ENCODE assay signal across 8 cellular contexts in the genomic region with DNA sequence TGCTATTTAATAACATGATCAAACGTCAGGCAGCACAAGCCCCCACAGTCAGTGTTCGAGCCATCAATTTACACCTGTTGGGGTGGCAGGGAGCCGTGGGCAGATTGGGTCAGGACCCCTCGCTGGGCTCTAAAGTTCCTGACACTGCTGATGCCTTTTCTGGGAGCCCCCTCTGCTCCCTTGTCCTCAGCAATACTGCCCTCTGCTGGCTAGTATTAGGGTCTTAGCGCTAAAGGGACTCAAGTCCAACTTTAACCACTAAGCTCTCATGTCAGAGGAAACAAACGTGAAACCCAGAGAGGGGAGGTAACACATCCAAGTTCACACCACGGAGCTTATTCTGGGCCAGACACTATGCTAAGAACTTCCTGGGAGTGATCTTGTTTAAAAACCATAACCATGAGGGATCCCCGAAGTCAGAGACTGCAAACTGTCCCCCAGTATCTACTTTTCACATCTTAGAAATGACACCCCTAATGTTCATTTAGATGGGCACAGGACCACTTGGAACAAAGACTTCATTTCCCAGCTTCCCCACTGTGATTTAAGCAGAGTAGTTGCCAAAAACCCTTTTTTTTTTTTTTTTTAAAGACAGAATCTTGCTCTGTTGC.
DNase-seq lines count a peak whose midpoint lies in the region; ATAC-seq and TF ChIP-seq lines count a peak whose summit lies in the region.

No MANE protein-coding gene starts in this region.

- H3K79me2 ChIP-seq in parathyroid adenoma: no peaks in the 10 kb centered on the region

- DNase-seq in AG04449 (ENCODE audit: low read depth, low spot score): peak; percentile 24
- DNase-seq in GM06990 (ENCODE audit: extremely low read depth, insufficient read length): peak; percentile 30
- DNase-seq in NCI-H1092 (lab: John Stamatoyannopoulos, UW): peak; percentile 45
- peak; percentile 55 for DNase-seq in fibroblast of the conjunctiva (ENCODE audit: low read depth)
- no peak for DNase-seq in HPDE6-E6E7 (ENCODE audit: extremely low spot score)

- H3K4me3 ChIP-seq in AG04449 (ENCODE audit: low read depth, low read length) (no peak overlapping the region), GM06990 (replicated peaks; ENCODE audit: low read depth, low read length) (no peak overlapping the region), parathyroid adenoma (ENCODE audit: low read depth, low read length) (no peak overlapping the region)

- no peak for ATAC-seq in GM21576 (IDR thresholded peaks at IDR 0.05; ENCODE audit: unreplicated experiment)

- POLR2A ChIA-PET in AG04449 (lab: Yijun Ruan, JAX): no interaction called here

- no peaks in the 10 kb centered on the region for H3K27me3 ChIP-seq in GM06990 (replicated peaks; ENCODE audit: control insufficient read depth, insufficient read depth, low read length)
- H3K27me3 ChIP-seq in parathyroid adenoma (ENCODE audit: control insufficient read depth, insufficient read depth, low read length): no peaks in the 10 kb centered on the region

- no peaks in the 10 kb centered on the region for H3K9me3 ChIP-seq in parathyroid adenoma (ENCODE audit: control insufficient read depth, low read length)

- H3K27ac ChIP-seq in VCaP: no peak overlapping the region
- H3K27ac ChIP-seq in parathyroid adenoma: no peak overlapping the region

- H3K36me3 ChIP-seq in GM06990 (ENCODE audit: control insufficient read depth, insufficient read depth, low read length) (no peaks in the 10 kb centered on the region), parathyroid adenoma (ENCODE audit: control insufficient read depth, insufficient read depth, low read length) (no peaks in the 10 kb centered on the region)

- H2AFZ ChIP-seq in parathyroid adenoma: no peak overlapping the region

- H3K4me2 ChIP-seq in parathyroid adenoma (ENCODE audit: low read length): no peak overlapping the region

- peak; percentile 78 for TF ChIP-seq CTCF in AG04449 (IDR thresholded peaks at IDR 0.05; ENCODE audit: insufficient read depth, low read length, missing control alignments)
- TF ChIP-seq CTCF in GM06990 (IDR thresholded peaks at IDR 0.05; ENCODE audit: insufficient read depth, low read length, poor library complexity, severe bottlenecking): peak; percentile 79
- peak; percentile 67 for TF ChIP-seq CTCF in VCaP (conservative IDR thresholded peaks at IDR 0.05)
- TF ChIP-seq CTCF in parathyroid adenoma (IDR thresholded peaks at IDR 0.05): peak; percentile 44

- H3K9ac ChIP-seq in parathyroid adenoma: no peak overlapping the region

- CTCF ChIA-PET in AG04449 (lab: Yijun Ruan, JAX): interaction anchor here (0.6 to 8.0 kb wide), 95 partner anchors 10 to 853 kb away, joined by 3 to 207 read pairs (median 5); a partner anchor contains a TSS

- no peaks in the 10 kb centered on the region for H3K4me1 ChIP-seq in parathyroid adenoma
